8 cellular contexts compared by ENCODE assay signal in genomic region chr10:95793401-95794045, GRCh38. TPM values are rescaled to one million over a fixed set of nuclear protein-coding genes. Genes with fewer than 3 reads are reported as not detected.
A peak's percentile ranks its signal among the peaks of the same experiment; 100 is the strongest.
DNase-seq lines count a peak whose midpoint lies in the region; ATAC-seq and TF ChIP-seq lines count a peak whose summit lies in the region.
"Had no signal": no experiment of that assay in that cellular context is flagged by ENCODE, and none has a peak within 500 bp of the region (broad histone marks: within the 10 kb centered on the region; RNA-seq: fewer than 3 reads in every experiment).

No MANE protein-coding gene starts in this region.

- in situ Hi-C loops in IMR-90 (cut with MboI; ENCODE audit: low sequenced_read_pairs): no loop called here

- peak overlapping the region; percentile 72; the same call in 1 of the 2 replicates for H2AK5ac ChIP-seq in IMR-90 (ENCODE audit: low read depth, low read length)

- H3K14ac ChIP-seq in IMR-90 (replicated peaks; ENCODE audit: low read depth, low read length): peak overlapping the region; percentile 82

- peak overlapping the region; percentile 28 for H3K4me3 Mint-ChIP-seq in stimulated activated naive CD8-positive, alpha-beta T cell treated with anti-CD3 and anti-CD28 coated beads, Interleukin-15, Interleukin-2, amounts not matched to agents 100 ng/mL and 50 ng/mL, for 24 hours

- H4K8ac ChIP-seq in IMR-90 (ENCODE audit: low read depth in 2 of 2, low read length in 2 of 2): peak overlapping the region; percentile 35 to 91

- POLR2A ChIA-PET in IMR-90 (lab: Charles Lee; ENCODE audit: unreplicated experiment): interaction anchor here (0.6 kb wide), 1 partner anchor 77 kb away, joined by 10 read pairs; no protein-coding TSS in a partner anchor

- peak overlapping the region; percentile 82; the same call in 1 of the 2 replicates for H4K91ac ChIP-seq in IMR-90 (ENCODE audit: insufficient read depth, low read depth, low read length)

- peak overlapping the region; percentile 76 for H2BK5ac ChIP-seq in IMR-90 (ENCODE audit: low read depth, low read length, poor library complexity, severe bottlenecking)

- ATAC-seq in GM19467 (IDR thresholded peaks at IDR 0.05; ENCODE audit: unreplicated experiment) (peak; percentile 39), IMR-90 (ENCODE audit: low read depth) (no peak)

- H3K36me3 Mint-ChIP-seq in stimulated activated naive CD8-positive, alpha-beta T cell treated with anti-CD3 and anti-CD28 coated beads, Interleukin-15, Interleukin-2, amounts not matched to agents 100 ng/mL and 50 ng/mL, for 24 hours (ENCODE audit: low read depth): no peaks in the 10 kb centered on the region

- H3K9me3 ChIP-seq in IMR-90 (ENCODE audit: control insufficient read depth, insufficient read depth, low read length) (no peaks in the 10 kb centered on the region), esophagus muscularis mucosa (no peaks in the 10 kb centered on the region)

- peaks cover 54% of the 10 kb centered on the region for H3K4me1 Mint-ChIP-seq in stimulated activated naive CD8-positive, alpha-beta T cell treated with anti-CD3 and anti-CD28 coated beads, Interleukin-15, Interleukin-2, amounts not matched to agents 100 ng/mL and 50 ng/mL, for 24 hours (ENCODE audit: low read depth)

- H3K4me3 ChIP-seq in IMR-90 (ENCODE audit: insufficient read depth, low read depth, low read length) (no peak overlapping the region), esophagus muscularis mucosa (no peak overlapping the region)

- dilution Hi-C loops in IMR-90 (cut with HindIII; ENCODE audit: low sequenced_read_pairs, unreplicated experiment): no loop called here

- no peak overlapping the region for H3K56ac ChIP-seq in IMR-90 (ENCODE audit: extremely low read depth, insufficient read depth, low read length)

- H3K27ac ChIP-seq in IMR-90 (ENCODE audit: insufficient read depth, low read length) (peak overlapping the region; percentile 64; the same call in 1 of the 2 replicates), esophagus muscularis mucosa (replicated peaks in 1 of 4) (peak overlapping the region; percentile 40 to 68 (median 62))

- CTCF ChIA-PET in IMR-90 (lab: Yijun Ruan, JAX): no interaction called here

- WGBS in IMR-90 (ENCODE audit: extremely low coverage in 2 of 2, insufficient read length in 1 of 2), 2 experiments: no CpG with 5 or more reads among the region's 2 CpGs
- WGBS in esophagus muscularis mucosa: 68% methylated on average over 2 of the region's 2 CpGs

- no TSS peak for BruUV-seq in IMR-90 (replicated peaks; lab: Mats Ljungman, UMichigan)

- TF ChIP-seq RAD21 in IMR-90 (IDR thresholded peaks at IDR 0.05; ENCODE audit: low read length): no peak

- no peaks in the 10 kb centered on the region for H3K79me1 ChIP-seq in IMR-90 (ENCODE audit: low read depth in 1 of 2, low read length in 2 of 2)

- peaks cover 7% of the 10 kb centered on the region for H3K27me3 Mint-ChIP-seq in stimulated activated naive CD8-positive, alpha-beta T cell treated with anti-CD3 and anti-CD28 coated beads, Interleukin-15, Interleukin-2, amounts not matched to agents 100 ng/mL and 50 ng/mL, for 24 hours

- peak overlapping the region; percentile 82; the same call in 1 of the 2 replicates for H2BK120ac ChIP-seq in IMR-90 (ENCODE audit: low read depth, low read length)

- H3K9me1 ChIP-seq in IMR-90 (ENCODE audit: insufficient read depth, low read length): no peaks in the 10 kb centered on the region

- no peak overlapping the region for H2AK9ac ChIP-seq in IMR-90 (replicated peaks; ENCODE audit: low read depth, low read length, poor library complexity)

- intact Hi-C loops in IMR-90 (cut with micrococcal nuclease): no loop called here
- intact Hi-C loops in esophagus muscularis mucosa (cut with DNase I): no loop called here

- DNase-seq in IMR-90 (no peak), esophagus muscularis mucosa (ENCODE audit: extremely low spot score) (no peak), kidney tubule cell (ENCODE audit: low spot score) (no peak), NCI-H82 treated with DMSO at 0.1 percent for 48 hours (lab: John Stamatoyannopoulos, UW; ENCODE audit: unreplicated experiment) (no peak), NCI-H2107 treated with DMSO at 0.1 percent for 48 hours (lab: John Stamatoyannopoulos, UW; ENCODE audit: unreplicated experiment) (no peak)
- DNase-seq: NCI-H2107 had no signal

- H3K4me2 ChIP-seq in IMR-90 (ENCODE audit: low read depth, low read length): no peak overlapping the region

- no peaks in the 10 kb centered on the region for H3K27me3 ChIP-seq in IMR-90 (ENCODE audit: control insufficient read depth, insufficient read depth, low read length)
- no peaks in the 10 kb centered on the region for H3K27me3 ChIP-seq in esophagus muscularis mucosa

- no peaks in the 10 kb centered on the region for H4K20me1 ChIP-seq in IMR-90 (ENCODE audit: insufficient read depth, low read length)

- H3K9ac ChIP-seq in IMR-90 (ENCODE audit: low read depth, low read length): peak overlapping the region; percentile 15; the same call in 1 of the 2 replicates

- H3K9me3 Mint-ChIP-seq in stimulated activated naive CD8-positive, alpha-beta T cell treated with anti-CD3 and anti-CD28 coated beads, Interleukin-15, Interleukin-2, amounts not matched to agents 100 ng/mL and 50 ng/mL, for 24 hours: no peaks in the 10 kb centered on the region

- H2BK15ac ChIP-seq in IMR-90 (ENCODE audit: low read depth, low read length): peak overlapping the region; percentile 94; the same call in 2 of the 3 replicates

- TF ChIP-seq EP300 in esophagus muscularis mucosa (IDR thresholded peaks at IDR 0.05): no peak

- H3K36me3 ChIP-seq in IMR-90 (ENCODE audit: control insufficient read depth, insufficient read depth, low read length): no peaks in the 10 kb centered on the region
- H3K36me3 ChIP-seq in esophagus muscularis mucosa: no peaks in the 10 kb centered on the region

- no peak overlapping the region for H2AFZ ChIP-seq in IMR-90 (replicated peaks; ENCODE audit: low read length, poor library complexity)

- peak overlapping the region; percentile 65; the same call in 1 of the 2 replicates for H3K23ac ChIP-seq in IMR-90 (ENCODE audit: low read depth, low read length)

- H3K18ac ChIP-seq in IMR-90 (ENCODE audit: low read depth, low read length): peak overlapping the region; percentile 92

- TF ChIP-seq CTCF in IMR-90 (conservative IDR thresholded peaks at IDR 0.05; ENCODE audit: low read depth, low read length): no peak
- no peak for TF ChIP-seq CTCF in esophagus muscularis mucosa (IDR thresholded peaks at IDR 0.05)

- H3K4me1 ChIP-seq in IMR-90 (ENCODE audit: control insufficient read depth, insufficient read depth, low read length) (peaks cover 3% of the 10 kb centered on the region; the same call in 1 of the 2 replicates), esophagus muscularis mucosa (peaks cover 14 to 58% (median 42%) of the 10 kb centered on the region in 4 donors)

- H4K5ac ChIP-seq in IMR-90 (ENCODE audit: low read depth, low read length): peak overlapping the region; percentile 73; the same call in 1 of the 2 replicates

- H3K27ac Mint-ChIP-seq in stimulated activated naive CD8-positive, alpha-beta T cell treated with anti-CD3 and anti-CD28 coated beads, Interleukin-15, Interleukin-2, amounts not matched to agents 100 ng/mL and 50 ng/mL, for 24 hours: peak overlapping the region; percentile 61

- H2BK20ac ChIP-seq in IMR-90 (ENCODE audit: low read depth, low read length): peak overlapping the region; percentile 78

- TF ChIP-seq POLR2A in IMR-90 (IDR thresholded peaks at IDR 0.05; ENCODE audit: low read depth, low read length) (no peak), esophagus muscularis mucosa (IDR thresholded peaks at IDR 0.05; ENCODE audit: low read depth) (no peak)

- peak overlapping the region; percentile 65 for H3K4ac ChIP-seq in IMR-90 (ENCODE audit: low read depth, low read length)

TF ChIP-seq in IMR-90, 13 proteins besides CTCF, POLR2A, EP300 and RAD21:
- TF ChIP-seq MAFK (IDR thresholded peaks at IDR 0.05; ENCODE audit: low read depth, low read length) (no peak), RFX5 (IDR thresholded peaks at IDR 0.05; ENCODE audit: low read depth, low read length) (no peak)
TF ChIP-seq in IMR-90: peak in this region for 0.

RNA-seq across cellular contexts. Expression of gene ENTPD1, which starts 37.6 kb away (rescaled TPM):
- total RNA-seq in IMR-90 (2012; rRNA removed): under 0.01 TPM in 1 of 2 replicates, not detected in the other
- not detected in 2 replicates for polyA plus RNA-seq in IMR-90 (2012; rRNA removed)
- not detected in 2 replicates for polyA plus RNA-seq in IMR-90 (2012; cell fraction: cytosol; rRNA removed)
- polyA plus RNA-seq in IMR-90 (2012; cell fraction: nucleus; rRNA removed; ENCODE audit: low replicate concordance): 0.09 TPM in 1 of 2 replicates, not detected in the other
- 10 to 100 TPM; 27.3 to 33.4 (median 31.4) TPM for total RNA-seq in esophagus muscularis mucosa

Comparison
In these comparisons a context has a peak if more than half of its experiments do, and no peak if none do; other contexts are left out.
1. RNA of gene ENTPD1, which starts 37.6 kb away (total RNA-seq): 27.3 to 33.4 TPM in esophagus muscularis mucosa; under 0.01 TPM in IMR-90; every median in the first group is over 10 times any median in the second.